Comparison of ENCODE assay signal across 26 cellular contexts in the genomic region with DNA sequence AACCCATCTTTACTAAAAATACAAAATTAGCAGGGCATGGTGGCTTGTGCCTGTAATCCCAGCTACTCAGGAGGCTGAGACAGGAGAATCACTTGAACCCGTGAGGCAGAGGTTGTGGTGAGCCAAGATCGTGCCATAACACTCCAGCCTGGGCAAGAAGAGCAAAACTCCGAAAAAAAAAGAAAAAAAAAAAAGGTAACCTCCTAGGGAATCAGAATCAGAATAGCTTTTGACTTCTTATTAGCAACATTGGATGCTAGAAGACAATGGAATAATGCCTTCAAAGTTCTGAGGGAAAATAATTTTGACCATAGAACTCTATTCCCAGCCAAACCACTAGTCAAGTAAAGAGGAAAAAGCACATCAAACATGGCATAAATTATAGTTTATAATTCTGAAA.
DNase-seq lines count a peak whose midpoint lies in the region; ATAC-seq, FAIRE-seq and TF ChIP-seq lines count a peak whose summit lies in the region.
"Had no signal": no experiment of that assay in that cellular context is flagged by ENCODE, and none has a peak within 500 bp of the region (broad histone marks: within the 10 kb centered on the region; RNA-seq: fewer than 3 reads in every experiment).

No MANE protein-coding gene starts in this region.

- DNase-seq in HepG2 (ENCODE audit: low spot score) (no peak), right lobe of liver (no peak), HEK293T (ENCODE audit: extremely low spot score) (no peak), WTC11 (ENCODE audit: low spot score) (no peak), type B pancreatic cell (ENCODE audit: extremely low spot score, unreplicated experiment) (no peak), T-helper 2 cell (no peak)
- DNase-seq: AML-193; CD4-positive, alpha-beta memory T cell; CD4-positive, CD25-positive, alpha-beta regulatory T cell; CD8-positive, alpha-beta memory T cell; COR-L47; DMS 273 treated with DMSO at 0.1 percent for 48 hours; DMS153; DMS53; DMS79; DND-41; EL; GDM1 had no signal

- H3K36me3 ChIP-seq in HepG2 (replicated peaks in 1 of 2; ENCODE audit: control insufficient read depth in 1 of 2, insufficient read depth in 2 of 2, low read length in 2 of 2) (no peaks in the 10 kb centered on the region), right lobe of liver (no peaks in the 10 kb centered on the region)
- H3K36me3 ChIP-seq: BLaER1 treated with 17β-estradiol and CSF1 and Interleukin-3, amounts not matched to agents 10 nM and 100 nM had no signal

- H3K27me3 Mint-ChIP-seq in WTC11 (ENCODE audit: low read depth): no peaks in the 10 kb centered on the region
- no peaks in the 10 kb centered on the region for H3K27me3 Mint-ChIP-seq in type B pancreatic cell
- H3K27me3 Mint-ChIP-seq: B cell had no signal

- no TSS peak for BruUV-seq in HepG2 (replicated peaks; lab: Mats Ljungman, UMichigan)

- FAIRE-seq in HepG2 (lab: Jason Lieb, UNC): no peak
- FAIRE-seq: A549, GM12878, GM12892, GM19239 had no signal

- CTCF ChIA-PET in HepG2 (lab: Yijun Ruan, JAX; ENCODE audit: low intra/inter-chr PET ratio, low total read pairs) (no interaction called here), HEK293T (lab: Yijun Ruan, JAX) (no interaction called here), WTC11 (lab: Charles Lee) (interaction anchor here (0.6 kb wide), 1 partner anchor 997 kb away, joined by 3 read pairs; no protein-coding TSS in a partner anchor)

- H3K4me1 Mint-ChIP-seq in WTC11 (no peaks in the 10 kb centered on the region), type B pancreatic cell (ENCODE audit: unreplicated experiment) (no peaks in the 10 kb centered on the region)
- H3K4me1 Mint-ChIP-seq: CD4-positive, alpha-beta memory T cell; CD4-positive, CD25-positive, alpha-beta regulatory T cell; CD8-positive, alpha-beta memory T cell had no signal

- H3K4me3 Mint-ChIP-seq in WTC11 (no peak overlapping the region), type B pancreatic cell (no peak overlapping the region)
- H3K4me3 Mint-ChIP-seq: B cell; CD14-positive monocyte; CD4-positive, alpha-beta memory T cell; CD4-positive, CD25-positive, alpha-beta regulatory T cell; CD8-positive, alpha-beta memory T cell had no signal

- WGBS in HepG2 (ENCODE audit: low lambda C conversion rate): 0% methylated on average over 3 of the region's 3 CpGs
- 58% methylated on average over 3 of the region's 3 CpGs for WGBS in right lobe of liver (ENCODE audit: insufficient coverage, low coverage, low lambda C conversion rate, missing lambda C conversion rate)

- TF ChIP-seq CTCF in HepG2 (CRISPR knock-in tag; IDR thresholded peaks at IDR 0.05) (no peak), right lobe of liver (IDR thresholded peaks at IDR 0.05) (no peak), WTC11 (IDR thresholded peaks at IDR 0.05) (no peak), type B pancreatic cell (conservative IDR thresholded peaks at IDR 0.05) (no peak)

- TF ChIP-seq POLR2A in HepG2 (IDR thresholded peaks at IDR 0.05; ENCODE audit: insufficient read depth in 1 of 2, low read depth in 2 of 2, low read length in 2 of 2) (no peak), right lobe of liver (IDR thresholded peaks at IDR 0.05) (no peak)

- intact Hi-C loops in HepG2 (cut with micrococcal nuclease; ENCODE audit: unreplicated experiment) (no loop called here), right lobe of liver (cut with DNase I) (no loop called here)

- in situ Hi-C loops in HepG2 (cut with HindIII; ENCODE audit: extremely low pct_ligation_motif_present, low pct_unique_long_range_greater_than_20kb): no loop called here

- H3K4me3 ChIP-seq in HepG2 (replicated peaks in 1 of 3; ENCODE audit: insufficient read depth in 1 of 3, low read depth in 2 of 3, low read length in 3 of 3): no peak overlapping the region
- no peak overlapping the region for H3K4me3 ChIP-seq in right lobe of liver
- H3K4me3 ChIP-seq: A549; BLaER1 treated with 17β-estradiol and CSF1 and Interleukin-3, amounts not matched to agents 10 nM and 100 nM; GM12878 had no signal

- H3K36me3 Mint-ChIP-seq in WTC11: no peaks in the 10 kb centered on the region
- no peaks in the 10 kb centered on the region for H3K36me3 Mint-ChIP-seq in type B pancreatic cell
- H3K36me3 Mint-ChIP-seq: CD14-positive monocyte; CD4-positive, CD25-positive, alpha-beta regulatory T cell had no signal

- H3K9ac ChIP-seq in HepG2 (ENCODE audit: insufficient read depth, low read depth, low read length): no peak overlapping the region
- H3K9ac ChIP-seq: BLaER1 treated with 17β-estradiol and CSF1 and Interleukin-3, amounts not matched to agents 10 nM and 100 nM had no signal

- H3K4me1 ChIP-seq in HepG2 (ENCODE audit: insufficient read depth, low read length): no peaks in the 10 kb centered on the region
- no peaks in the 10 kb centered on the region for H3K4me1 ChIP-seq in right lobe of liver

- H3K27me3 ChIP-seq in HepG2 (ENCODE audit: control insufficient read depth in 1 of 2, insufficient read depth in 2 of 2, low read length in 2 of 2) (no peaks in the 10 kb centered on the region), right lobe of liver (no peaks in the 10 kb centered on the region)
- H3K27me3 ChIP-seq: BLaER1 treated with 17β-estradiol and CSF1 and Interleukin-3, amounts not matched to agents 10 nM and 100 nM had no signal

- H2AFZ ChIP-seq in HepG2 (ENCODE audit: low read length): no peak overlapping the region

- no peak overlapping the region for H3K4me2 ChIP-seq in HepG2 (ENCODE audit: low read depth, low read length)
- H3K4me2 ChIP-seq: A549 had no signal

- H3K9me3 Mint-ChIP-seq in WTC11 (peaks cover 8% of the 10 kb centered on the region), type B pancreatic cell (no peaks in the 10 kb centered on the region)
- H3K9me3 Mint-ChIP-seq: CD4-positive, alpha-beta memory T cell; CD8-positive, alpha-beta memory T cell had no signal

- no peaks in the 10 kb centered on the region for H4K20me1 ChIP-seq in HepG2 (ENCODE audit: insufficient read depth, low read length)
- H4K20me1 ChIP-seq: BLaER1 treated with 17β-estradiol and CSF1 and Interleukin-3, amounts not matched to agents 10 nM and 100 nM had no signal

- no peak for TF ChIP-seq RAD21 in HepG2 (CRISPR knock-in tag; IDR thresholded peaks at IDR 0.05)

- H3K27ac ChIP-seq in HepG2 (ENCODE audit: extremely low read length, insufficient read depth, low read length) (no peak overlapping the region), right lobe of liver (no peak overlapping the region)
- H3K27ac ChIP-seq: 22Rv1; A549; BLaER1 treated with 17β-estradiol and CSF1 and Interleukin-3, amounts not matched to agents 10 nM and 100 nM had no signal

- H3K27ac Mint-ChIP-seq in WTC11 (no peak overlapping the region), type B pancreatic cell (no peak overlapping the region)
- H3K27ac Mint-ChIP-seq: B cell; CD14-positive monocyte; CD4-positive, alpha-beta memory T cell; CD4-positive, CD25-positive, alpha-beta regulatory T cell had no signal

- POLR2A ChIA-PET in HepG2 (lab: Yijun Ruan, JAX): no interaction called here
- POLR2A ChIA-PET in HEK293T (lab: Yijun Ruan, JAX): interaction anchor here (0.7 kb wide), 1 partner anchor 21 kb away, joined by 4 read pairs; no protein-coding TSS in a partner anchor
- POLR2A ChIA-PET in WTC11 (lab: Charles Lee): interaction anchor here (0.6 kb wide), 1 partner anchor 33 kb away, joined by 3 read pairs; no protein-coding TSS in a partner anchor

- TF ChIP-seq EP300 in HepG2 (IDR thresholded peaks at IDR 0.05; ENCODE audit: low read depth in 2 of 2, low read length in 2 of 2): no peak
- no peak for TF ChIP-seq EP300 in HepG2 (CRISPR knock-in tag; IDR thresholded peaks at IDR 0.05; ENCODE audit: borderline replicate concordance)

- no peaks in the 10 kb centered on the region for H3K79me2 ChIP-seq in HepG2 (ENCODE audit: insufficient read depth, low read length)

- no peaks in the 10 kb centered on the region for H3K9me3 ChIP-seq in HepG2 (ENCODE audit: low read length)
- no peaks in the 10 kb centered on the region for H3K9me3 ChIP-seq in right lobe of liver
- H3K9me3 ChIP-seq: BLaER1 treated with 17β-estradiol and CSF1 and Interleukin-3, amounts not matched to agents 10 nM and 100 nM had no signal

- no peak for ATAC-seq in HepG2
- ATAC-seq in right lobe of liver: no peak
- ATAC-seq in WTC11: no peak
- ATAC-seq: A549, GM12878 had no signal

TF ChIP-seq in HepG2, 621 proteins besides CTCF, POLR2A, EP300 and RAD21 (continues in another document):
- no peak for TF ChIP-seq KLF13 (CRISPR knock-in tag; IDR thresholded peaks at IDR 0.05)
- TF ChIP-seq CBFB (CRISPR knock-in tag; IDR thresholded peaks at IDR 0.05): no peak
- TF ChIP-seq IKZF5 (CRISPR knock-in tag; IDR thresholded peaks at IDR 0.05): no peak

TF ChIP-seq in HEK293T, 16 proteins besides CTCF, POLR2A, EP300 and RAD21:
- TF ChIP-seq BHLHE40 (IDR thresholded peaks at IDR 0.05; ENCODE audit: borderline replicate concordance): no peak
- 0 out of 2 replicates have a peak, but pooled peaks have one; percentile 20 for TF ChIP-seq ZNF384 (IDR thresholded peaks at IDR 0.05)
- no peak for TF ChIP-seq TARDBP (IDR thresholded peaks at IDR 0.05)
- no peak for TF ChIP-seq NFRKB (IDR thresholded peaks at IDR 0.05)
- no peak for TF ChIP-seq FOXM1 (IDR thresholded peaks at IDR 0.05; ENCODE audit: borderline replicate concordance)

TF ChIP-seq in WTC11, 78 proteins besides CTCF, POLR2A, EP300 and RAD21:
- TF ChIP-seq ESRRA (CRISPR knock-in tag; IDR thresholded peaks at IDR 0.05; ENCODE audit: borderline replicate concordance) (no peak), NFE2L1 (CRISPR knock-in tag; IDR thresholded peaks at IDR 0.05) (no peak), ZNF317 (CRISPR knock-in tag; IDR thresholded peaks at IDR 0.05; ENCODE audit: borderline replicate concordance, low read depth) (peak; percentile 82), EMX1 (CRISPR knock-in tag; IDR thresholded peaks at IDR 0.05) (no peak), SMAD4 (CRISPR knock-in tag; IDR thresholded peaks at IDR 0.05) (no peak)
TF ChIP-seq in WTC11: peak in this region for 1.

Comparison
In these comparisons a context has a peak if more than half of its experiments do, and no peak if none do; other contexts are left out.
1. Of the 50 proteins assayed by ChIP-seq in both HepG2 and WTC11: peak only in HepG2: none; only in WTC11: none; in both: ZNF317; in neither: 49.